8 cellular contexts compared by ENCODE assay signal in the genomic region with DNA sequence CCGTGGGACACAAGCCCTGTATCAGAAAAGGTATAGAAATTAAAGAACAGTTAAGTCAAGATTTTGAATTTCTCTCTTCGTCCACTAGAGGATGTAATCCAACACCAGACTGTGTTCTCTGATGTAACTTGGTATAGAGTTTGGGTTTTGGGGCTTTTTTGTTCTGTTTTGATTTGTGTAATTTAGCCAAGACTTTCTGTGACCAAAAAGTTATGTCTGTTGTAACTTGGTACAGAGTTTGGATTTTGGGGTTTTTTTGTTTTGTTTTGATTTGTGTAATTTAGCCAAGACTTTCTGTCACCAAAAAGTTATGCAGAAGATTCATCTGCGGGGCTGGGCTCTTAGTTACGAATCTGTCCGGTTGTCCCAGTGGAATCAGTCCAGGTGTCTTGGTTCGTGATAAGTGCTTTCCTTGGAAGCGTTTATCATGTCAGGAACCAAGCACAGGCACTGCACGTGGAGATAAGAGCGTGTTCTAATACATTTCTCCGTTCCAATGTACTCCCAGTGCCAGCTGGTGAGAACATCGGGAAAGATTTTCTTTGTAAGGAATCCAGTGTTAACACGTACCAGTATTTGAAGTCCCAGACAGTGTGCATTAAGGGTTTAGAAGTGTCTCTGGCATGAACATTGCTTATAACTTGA. TPM values are rescaled to one million over a fixed set of nuclear protein-coding genes. Genes with fewer than 3 reads are reported as not detected.
DNase-seq lines count a peak whose midpoint lies in the region; ATAC-seq, FAIRE-seq and TF ChIP-seq lines count a peak whose summit lies in the region.

No MANE protein-coding gene starts in this region.

- H3K4me3 ChIP-seq in Karpas-422 (ENCODE audit: low read length) (no peak overlapping the region), astrocyte of the cerebellum (ENCODE audit: low read depth, low read length) (no peak overlapping the region)

- peaks cover 28% of the 10 kb centered on the region for H3K36me3 ChIP-seq in Karpas-422 (ENCODE audit: insufficient read depth, low read length)

- TF ChIP-seq CTCF in astrocyte of the cerebellum (IDR thresholded peaks at IDR 0.05; ENCODE audit: low read depth, low read length, missing control alignments): peak; percentile 77

- FAIRE-seq in GM12891 (lab: Jason Lieb, UNC): no peak

- H3K9me3 ChIP-seq in Karpas-422 (ENCODE audit: low read length): no peaks in the 10 kb centered on the region

- H3K27ac Mint-ChIP-seq in immature natural killer cell: peak overlapping the region in 4 of 6 donors; percentile 2 to 56 (median 30)
- peak overlapping the region; percentile 51 for H3K27ac Mint-ChIP-seq in stimulated activated naive B cell treated with anti-CD40 and anti-IgM and Interleukin-4, amounts not matched to agents 10 μg/mL and 1 μg/mL and 100 μg/mL, for 72 hours

- no peaks in the 10 kb centered on the region for H3K9me3 Mint-ChIP-seq in immature natural killer cell
- H3K9me3 Mint-ChIP-seq in stimulated activated naive B cell treated with anti-CD40 and anti-IgM and Interleukin-4, amounts not matched to agents 10 μg/mL and 1 μg/mL and 100 μg/mL, for 72 hours: no peaks in the 10 kb centered on the region

- peaks cover 15 to 20% of the 10 kb centered on the region in 2 donors for H3K4me1 Mint-ChIP-seq in immature natural killer cell
- H3K4me1 Mint-ChIP-seq in stimulated activated naive B cell treated with anti-CD40 and anti-IgM and Interleukin-4, amounts not matched to agents 10 μg/mL and 1 μg/mL and 100 μg/mL, for 72 hours: peaks cover 16 to 34% of the 10 kb centered on the region in 2 donors

- H3K4me2 ChIP-seq in Karpas-422 (ENCODE audit: low read depth, low read length, poor library complexity, severe bottlenecking): no peak overlapping the region

- no peak overlapping the region for H3K9ac ChIP-seq in Karpas-422 (ENCODE audit: low read length)

- H3K27me3 ChIP-seq in Karpas-422 (ENCODE audit: low read length): no peaks in the 10 kb centered on the region

- 0 out of 2 replicates have a peak, but pooled peaks cover 4% of the 10 kb centered on the region for H3K79me2 ChIP-seq in Karpas-422 (ENCODE audit: low read length)

- H3K27ac ChIP-seq in Karpas-422 (ENCODE audit: low read length): no peak overlapping the region

- DNase-seq in DMS53 (lab: John Stamatoyannopoulos, UW) (peak; percentile 53), Karpas-422 (peak; percentile 79), astrocyte of the cerebellum (ENCODE audit: low read depth) (peak; percentile 47), immature natural killer cell (peak in 1 of 3 donors; percentile 27), COR-L47 (lab: John Stamatoyannopoulos, UW) (no peak), GM12891 (ENCODE audit: insufficient read length, low spot score) (no peak)
- no peak for DNase-seq in stimulated activated naive B cell treated with anti-CD40 and anti-IgM and Interleukin-4, amounts not matched to agents 10 μg/mL and 1 μg/mL and 100 μg/mL, for 72 hours

- ATAC-seq in stimulated activated naive B cell treated with anti-CD40 and anti-IgM and Interleukin-4, amounts not matched to agents 10 μg/mL and 1 μg/mL and 100 μg/mL, for 72 hours (replicated peaks): peak; percentile 41 to 52
- ATAC-seq in GM21423 (IDR thresholded peaks at IDR 0.05; ENCODE audit: unreplicated experiment): no peak

- in situ Hi-C loops in astrocyte of the cerebellum (cut with HindIII; ENCODE audit: low sequenced_read_pairs): no loop called here

- no peak for TF ChIP-seq POLR2A in GM12891 (IDR thresholded peaks at IDR 0.05; ENCODE audit: low read depth, low read length)

- H3K27me3 Mint-ChIP-seq in immature natural killer cell (ENCODE audit: low read depth in 3 of 3): peaks cover 0 to 2% (median 0%) of the 10 kb centered on the region in 3 donors
- H3K27me3 Mint-ChIP-seq in stimulated activated naive B cell treated with anti-CD40 and anti-IgM and Interleukin-4, amounts not matched to agents 10 μg/mL and 1 μg/mL and 100 μg/mL, for 72 hours: no peaks in the 10 kb centered on the region

- peaks cover 5% of the 10 kb centered on the region; the same call in 1 of the 2 replicates for H4K20me1 ChIP-seq in Karpas-422 (ENCODE audit: insufficient read depth, low read depth, low read length)

- peaks cover 13 to 32% (median 19%) of the 10 kb centered on the region in 3 donors for H3K36me3 Mint-ChIP-seq in immature natural killer cell
- peaks cover 47 to 62% of the 10 kb centered on the region in 2 donors for H3K36me3 Mint-ChIP-seq in stimulated activated naive B cell treated with anti-CD40 and anti-IgM and Interleukin-4, amounts not matched to agents 10 μg/mL and 1 μg/mL and 100 μg/mL, for 72 hours

- no peak overlapping the region for H2AFZ ChIP-seq in Karpas-422 (ENCODE audit: low read length)

- no peaks in the 10 kb centered on the region for H3K4me1 ChIP-seq in Karpas-422 (ENCODE audit: low read length)

- H3K9me2 ChIP-seq in Karpas-422 (replicated peaks; ENCODE audit: insufficient read depth, low read length): no peaks in the 10 kb centered on the region

- no peak overlapping the region for H3K4me3 Mint-ChIP-seq in immature natural killer cell
- no peak overlapping the region for H3K4me3 Mint-ChIP-seq in stimulated activated naive B cell treated with anti-CD40 and anti-IgM and Interleukin-4, amounts not matched to agents 10 μg/mL and 1 μg/mL and 100 μg/mL, for 72 hours

TF ChIP-seq in GM12891, 5 proteins besides CTCF, POLR2A, EP300 and RAD21:
- TF ChIP-seq POU2F2 (IDR thresholded peaks at IDR 0.05; ENCODE audit: low read depth, low read length): no peak
- no peak for TF ChIP-seq SPI1 (IDR thresholded peaks at IDR 0.05; ENCODE audit: low read depth, low read length)

RNA-seq across cellular contexts. Expression of gene SEC14L1, which starts 44.1 kb away (rescaled TPM):
- total RNA-seq in Karpas-422 (2014; rRNA removed; shearing (Covaris generic); ENCODE audit: low replicate concordance): 22.6 and 32.0 TPM in 2 replicates
- polyA plus RNA-seq in immature natural killer cell: 10 to 100 TPM; 14.8 to 25.6 (median 19.4) TPM
- 37.0 TPM for polyA plus RNA-seq in GM12891 (2012; ENCODE audit: low read depth, missing spikeins)

Comparison
In these comparisons a context has a peak if more than half of its experiments do, and no peak if none do; other contexts are left out.
1. DNase-seq: peak in DMS53 (single experiment), Karpas-422 (single experiment) and astrocyte of the cerebellum (single experiment); none in stimulated activated naive B cell treated with anti-CD40 and anti-IgM and Interleukin-4, amounts not matched to agents 10 μg/mL and 1 μg/mL and 100 μg/mL, for 72 hours (single experiment), COR-L47 (single experiment) and GM12891 (single experiment).